19 cellular contexts compared by ENCODE assay signal in genomic region chr20:6698723-6699122, GRCh38.
A peak's percentile ranks its signal among the peaks of the same experiment; 100 is the strongest.
DNase-seq lines count a peak whose midpoint lies in the region; ATAC-seq and TF ChIP-seq lines count a peak whose summit lies in the region.
"Had no signal": no experiment of that assay in that cellular context is flagged by ENCODE, and none has a peak within 500 bp of the region (broad histone marks: within the 10 kb centered on the region; RNA-seq: fewer than 3 reads in every experiment).

No MANE protein-coding gene starts in this region.

- peaks cover 8% of the 10 kb centered on the region for H3K9me3 Mint-ChIP-seq in Caco-2 (ENCODE audit: unreplicated experiment)
- peaks cover 0 to 2% of the 10 kb centered on the region in 2 donors for H3K9me3 Mint-ChIP-seq in activated T-cell treated with anti-CD3 and anti-CD28 coated beads, Interleukin-2, amount 50 U/mL, for 72 hours

- BruUV-seq in Caco-2 (replicated peaks; lab: Mats Ljungman, UMichigan) = no TSS peak

- H3K36me3 Mint-ChIP-seq in Caco-2 (ENCODE audit: insufficient read depth, unreplicated experiment) = peaks cover 38% of the 10 kb centered on the region
- H3K36me3 Mint-ChIP-seq in activated T-cell treated with anti-CD3 and anti-CD28 coated beads, Interleukin-2, amount 50 U/mL, for 72 hours (ENCODE audit: insufficient read depth in 2 of 2) = no peaks in the 10 kb centered on the region
- H3K36me3 Mint-ChIP-seq: CD4-positive, CD25-positive, alpha-beta regulatory T cell had no signal

- H3K27ac Mint-ChIP-seq in Caco-2 (ENCODE audit: unreplicated experiment) = peak overlapping the region; percentile 99
- no peak overlapping the region for H3K27ac Mint-ChIP-seq in activated T-cell treated with anti-CD3 and anti-CD28 coated beads, Interleukin-2, amount 50 U/mL, for 72 hours
- H3K27ac Mint-ChIP-seq: CD4-positive, CD25-positive, alpha-beta regulatory T cell had no signal

- DNase-seq in Caco-2 (no peak), epithelial cell of prostate (ENCODE audit: low read depth, low spot score) (no peak), thyroid gland (no peak), Ammon's horn (ENCODE audit: low spot score) (no peak), NCI-H1436 treated with DMSO at 0.1 percent for 48 hours (lab: John Stamatoyannopoulos, UW) (no peak)
- DNase-seq in activated T-cell treated with anti-CD3 and anti-CD28 coated beads, Interleukin-2, amount 50 U/mL, for 72 hours = no peak
- DNase-seq: BE2C; CD4-positive, CD25-positive, alpha-beta regulatory T cell; DMS79 treated with DMSO at 0.1 percent for 48 hours; GF-D8; Karpas-422; NCI-H1092 treated with DMSO at 0.1 percent for 48 hours; NCI-H1436; NCI-H187 treated with DMSO at 0.1 percent for 48 hours; NCI-H524 treated with DMSO at 0.1 percent for 48 hours; NCI-H774; NK-92 treated with Interleukin-12 subunit alpha and Interleukin-12 subunit beta, amount 100 ng/mL, for 24 hours; T-helper 1 cell had no signal

- H3K4me1 ChIP-seq in Caco-2 (peaks cover 85% of the 10 kb centered on the region), HUES48 (ENCODE audit: control insufficient read depth, insufficient read depth, low read length) (peaks cover 12% of the 10 kb centered on the region), thyroid gland (peaks cover 26 to 48% of the 10 kb centered on the region in 2 donors)
- H3K4me1 ChIP-seq: BE2C had no signal

- TF ChIP-seq CTCF in Caco-2 (IDR thresholded peaks at IDR 0.05; ENCODE audit: insufficient read depth in 1 of 2, low read depth in 1 of 2, low read length in 1 of 2, severe bottlenecking in 1 of 2, unreplicated experiment in 1 of 2) = no peak
- no peak for TF ChIP-seq CTCF in thyroid gland (IDR thresholded peaks at IDR 0.05)

- H3K27ac ChIP-seq in HUES48 (ENCODE audit: low read depth, low read length) = peak overlapping the region; percentile 83
- H3K27ac ChIP-seq in epithelial cell of prostate = peak overlapping the region; percentile 65
- H3K27ac ChIP-seq in thyroid gland = peak overlapping the region in 2 of 3 donors; percentile 6 to 62

- no peak for ATAC-seq in activated T-cell treated with anti-CD3 and anti-CD28 coated beads, Interleukin-2, amount 50 U/mL, for 72 hours (replicated peaks in 1 of 2)

- H3K27me3 ChIP-seq in Caco-2 (replicated peaks; ENCODE audit: control insufficient read depth, insufficient read depth, low read length) (no peaks in the 10 kb centered on the region), HUES48 (ENCODE audit: control insufficient read depth, insufficient read depth, low read length) (no peaks in the 10 kb centered on the region), thyroid gland (no peaks in the 10 kb centered on the region)
- H3K27me3 ChIP-seq: BE2C had no signal

- H3K4me3 ChIP-seq in Caco-2 (ENCODE audit: low read depth, low read length) = no peak overlapping the region
- no peak overlapping the region for H3K4me3 ChIP-seq in HUES48 (ENCODE audit: low read depth, low read length)
- H3K4me3 ChIP-seq in thyroid gland (replicated peaks in 1 of 3) = no peak overlapping the region

- no peaks in the 10 kb centered on the region for H3K27me3 Mint-ChIP-seq in Caco-2 (ENCODE audit: insufficient read depth, unreplicated experiment)
- no peaks in the 10 kb centered on the region for H3K27me3 Mint-ChIP-seq in activated T-cell treated with anti-CD3 and anti-CD28 coated beads, Interleukin-2, amount 50 U/mL, for 72 hours (ENCODE audit: low read depth)
- H3K27me3 Mint-ChIP-seq: CD4-positive, CD25-positive, alpha-beta regulatory T cell had no signal

- peak overlapping the region; percentile 50 for H3K4me3 Mint-ChIP-seq in Caco-2 (ENCODE audit: unreplicated experiment)
- no peak overlapping the region for H3K4me3 Mint-ChIP-seq in activated T-cell treated with anti-CD3 and anti-CD28 coated beads, Interleukin-2, amount 50 U/mL, for 72 hours
- H3K4me3 Mint-ChIP-seq: CD4-positive, CD25-positive, alpha-beta regulatory T cell had no signal

- no peak for TF ChIP-seq POLR2A in thyroid gland (IDR thresholded peaks at IDR 0.05)

- H3K36me3 ChIP-seq in Caco-2 (ENCODE audit: control insufficient read depth, insufficient read depth, low read length) (no peaks in the 10 kb centered on the region), HUES48 (ENCODE audit: control insufficient read depth, insufficient read depth, low read length) (no peaks in the 10 kb centered on the region), thyroid gland (no peaks in the 10 kb centered on the region)
- H3K36me3 ChIP-seq: BE2C had no signal

- CTCF ChIA-PET in Caco-2 (lab: Charles Lee) = interaction anchor here (1.0 to 1.3 kb wide), 2 partner anchors 10 to 12 kb away, joined by 3 to 5 read pairs; no protein-coding TSS in a partner anchor

- intact Hi-C loops in Caco-2 (cut with micrococcal nuclease; ENCODE audit: unreplicated experiment) (no loop called here), thyroid gland (cut with DNase I) (no loop called here)

- H3K9me3 ChIP-seq in Caco-2 (no peaks in the 10 kb centered on the region), HUES48 (ENCODE audit: control insufficient read depth, insufficient read depth, low read length) (no peaks in the 10 kb centered on the region), thyroid gland (no peaks in the 10 kb centered on the region)
- H3K9me3 ChIP-seq: BE2C had no signal

- H3K4me1 Mint-ChIP-seq in Caco-2 (ENCODE audit: low read depth, unreplicated experiment) = peaks cover 77% of the 10 kb centered on the region
- H3K4me1 Mint-ChIP-seq in activated T-cell treated with anti-CD3 and anti-CD28 coated beads, Interleukin-2, amount 50 U/mL, for 72 hours (ENCODE audit: low read depth) = no peaks in the 10 kb centered on the region
- H3K4me1 Mint-ChIP-seq: CD4-positive, CD25-positive, alpha-beta regulatory T cell had no signal

- POLR2A ChIA-PET in Caco-2 (lab: Charles Lee) = interaction anchor here (2.0 kb wide), 1 partner anchor 9 kb away, joined by 24 read pairs; no protein-coding TSS in a partner anchor

- WGBS in thyroid gland, 2 donors = 94 to 96% methylated on average over 4 of the region's 4 CpGs

- H3K9ac ChIP-seq in HUES48 (ENCODE audit: low read depth, low read length) = no peak overlapping the region
